Comparison of ENCODE assay signal across 1 cellular context in the genomic region with DNA sequence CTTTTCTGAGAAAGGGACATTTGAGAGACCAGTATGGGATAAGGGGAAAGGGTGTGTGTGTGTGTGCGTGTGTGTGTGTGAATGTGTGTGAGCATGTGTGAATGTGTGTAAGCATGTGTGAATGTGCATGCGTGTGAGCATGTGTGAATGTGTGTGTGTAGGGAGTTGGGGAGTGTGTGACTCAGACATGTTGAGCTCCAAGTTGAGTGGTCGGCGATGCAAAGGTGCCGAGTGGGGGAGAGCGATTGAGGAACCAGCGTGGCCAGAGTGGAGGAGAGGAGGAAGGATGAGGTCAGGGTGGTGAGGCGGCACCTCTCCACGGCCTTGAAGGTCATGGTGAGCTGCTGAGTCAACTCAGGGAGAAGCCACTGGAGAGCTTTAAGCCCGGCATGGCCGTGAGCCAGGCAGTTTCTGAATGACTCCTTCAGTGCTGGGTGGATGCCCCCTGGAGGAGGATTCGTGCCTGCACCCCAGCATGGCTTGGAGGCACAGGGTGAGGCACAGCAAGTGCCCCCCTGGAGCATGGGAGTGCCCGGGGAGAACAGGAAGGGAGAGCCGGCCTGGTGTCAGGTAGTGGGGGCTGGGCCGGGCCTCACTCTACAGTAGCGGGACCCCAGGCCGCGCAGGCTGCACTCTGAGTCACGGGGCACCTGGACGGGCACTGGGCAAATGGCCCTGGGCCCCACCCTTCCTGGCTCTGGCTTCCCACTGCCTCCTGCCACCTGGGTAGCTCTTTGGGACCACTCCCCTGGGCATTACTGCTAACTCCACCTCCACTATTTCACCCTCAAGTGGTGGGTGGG.
TF ChIP-seq lines count a peak whose summit lies in the region.

No MANE protein-coding gene starts in this region.

TF ChIP-seq in GM12878, 131 proteins besides CTCF, POLR2A, EP300 and RAD21 (continues in another document):
- peak in 1 of 2 experiments; percentile 65; a peak in 2 of 4 replicates for TF ChIP-seq BHLHE40 (IDR thresholded peaks at IDR 0.05; ENCODE audit: borderline replicate concordance in 1 of 2, low read depth in 2 of 2, low read length in 1 of 2)
- TF ChIP-seq NR2C2 (IDR thresholded peaks at IDR 0.05; ENCODE audit: borderline replicate concordance, control insufficient read depth, insufficient read length, low read depth): no peak
- no peak for TF ChIP-seq SREBF1 (IDR thresholded peaks at IDR 0.05; ENCODE audit: low read length)
- no peak for TF ChIP-seq SP1 (IDR thresholded peaks at IDR 0.05; ENCODE audit: low read depth, low read length)
- TF ChIP-seq ETV6 (conservative IDR thresholded peaks at IDR 0.05 in 1 of 2, IDR thresholded peaks at IDR 0.05 in 1 of 2; ENCODE audit: borderline replicate concordance in 1 of 2, low read depth in 1 of 2): peak in 1 of 2 experiments; percentile 68; a peak in 1 of 4 replicates
- no peak for TF ChIP-seq ZNF384 (IDR thresholded peaks at IDR 0.05; ENCODE audit: borderline replicate concordance, low read depth, low read length)
- peak; percentile 87 for TF ChIP-seq JUNB (IDR thresholded peaks at IDR 0.05)
- peak; percentile 72 for TF ChIP-seq MXI1 (IDR thresholded peaks at IDR 0.05; ENCODE audit: low read depth, low read length)
- TF ChIP-seq TARDBP (IDR thresholded peaks at IDR 0.05; ENCODE audit: borderline replicate concordance): no peak
- TF ChIP-seq, protein P1, sequence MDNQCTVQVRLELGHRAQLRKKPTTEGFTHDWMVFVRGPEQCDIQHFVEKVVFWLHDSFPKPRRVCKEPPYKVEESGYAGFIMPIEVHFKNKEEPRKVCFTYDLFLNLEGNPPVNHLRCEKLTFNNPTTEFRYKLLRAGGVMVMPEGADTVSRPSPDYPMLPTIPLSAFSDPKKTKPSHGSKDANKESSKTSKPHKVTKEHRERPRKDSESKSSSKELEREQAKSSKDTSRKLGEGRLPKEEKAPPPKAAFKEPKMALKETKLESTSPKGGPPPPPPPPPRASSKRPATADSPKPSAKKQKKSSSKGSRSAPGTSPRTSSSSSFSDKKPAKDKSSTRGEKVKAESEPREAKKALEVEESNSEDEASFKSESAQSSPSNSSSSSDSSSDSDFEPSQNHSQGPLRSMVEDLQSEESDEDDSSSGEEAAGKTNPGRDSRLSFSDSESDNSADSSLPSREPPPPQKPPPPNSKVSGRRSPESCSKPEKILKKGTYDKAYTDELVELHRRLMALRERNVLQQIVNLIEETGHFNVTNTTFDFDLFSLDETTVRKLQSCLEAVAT (IDR thresholded peaks at IDR 0.05): peak; percentile 87
- TF ChIP-seq IKZF2 (IDR thresholded peaks at IDR 0.05): peak; percentile 82 to 85
- TF ChIP-seq ZNF24 (IDR thresholded peaks at IDR 0.05): no peak
- no peak for TF ChIP-seq PAX8 (IDR thresholded peaks at IDR 0.05)
- peak; percentile 34; the same call in 1 of the 2 replicates for TF ChIP-seq ZBED1 (IDR thresholded peaks at IDR 0.05; ENCODE audit: borderline replicate concordance)
- 0 out of 4 replicates have a peak, but pooled peaks of 1 of the 2 experiments have one; percentile 6 for TF ChIP-seq SRF (IDR thresholded peaks at IDR 0.05; ENCODE audit: low read depth in 2 of 2, low read length in 2 of 2)
- TF ChIP-seq LARP7 (IDR thresholded peaks at IDR 0.05): peak; percentile 47; the same call in 1 of the 2 replicates
- TF ChIP-seq EGR1 (IDR thresholded peaks at IDR 0.05; ENCODE audit: borderline replicate concordance in 1 of 2, low read depth in 2 of 2, low read length in 2 of 2): no peak
- TF ChIP-seq GATAD2B (conservative IDR thresholded peaks at IDR 0.05; ENCODE audit: low read depth): peak; percentile 81
- peak; percentile 35; the same call in 1 of the 2 replicates for TF ChIP-seq CHD2 (IDR thresholded peaks at IDR 0.05; ENCODE audit: borderline replicate concordance, low read depth, low read length)
- TF ChIP-seq NFXL1 (IDR thresholded peaks at IDR 0.05; ENCODE audit: borderline replicate concordance): no peak
- TF ChIP-seq TCF12 (IDR thresholded peaks at IDR 0.05; ENCODE audit: low read depth, low read length): peak; percentile 26; the same call in 1 of the 2 replicates
- 0 out of 2 replicates have a peak, but pooled peaks have one; percentile 13 for TF ChIP-seq STAT1 (conservative IDR thresholded peaks at IDR 0.05)
- TF ChIP-seq FOXM1 (IDR thresholded peaks at IDR 0.05; ENCODE audit: low read depth, low read length): peak; percentile 65
- TF ChIP-seq, protein P2, sequence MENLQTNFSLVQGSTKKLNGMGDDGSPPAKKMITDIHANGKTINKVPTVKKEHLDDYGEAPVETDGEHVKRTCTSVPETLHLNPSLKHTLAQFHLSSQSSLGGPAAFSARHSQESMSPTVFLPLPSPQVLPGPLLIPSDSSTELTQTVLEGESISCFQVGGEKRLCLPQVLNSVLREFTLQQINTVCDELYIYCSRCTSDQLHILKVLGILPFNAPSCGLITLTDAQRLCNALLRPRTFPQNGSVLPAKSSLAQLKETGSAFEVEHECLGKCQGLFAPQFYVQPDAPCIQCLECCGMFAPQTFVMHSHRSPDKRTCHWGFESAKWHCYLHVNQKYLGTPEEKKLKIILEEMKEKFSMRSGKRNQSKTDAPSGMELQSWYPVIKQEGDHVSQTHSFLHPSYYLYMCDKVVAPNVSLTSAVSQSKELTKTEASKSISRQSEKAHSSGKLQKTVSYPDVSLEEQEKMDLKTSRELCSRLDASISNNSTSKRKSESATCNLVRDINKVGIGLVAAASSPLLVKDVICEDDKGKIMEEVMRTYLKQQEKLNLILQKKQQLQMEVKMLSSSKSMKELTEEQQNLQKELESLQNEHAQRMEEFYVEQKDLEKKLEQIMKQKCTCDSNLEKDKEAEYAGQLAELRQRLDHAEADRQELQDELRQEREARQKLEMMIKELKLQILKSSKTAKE (IDR thresholded peaks at IDR 0.05; ENCODE audit: low read depth, poor library complexity, severe bottlenecking): peak; percentile 50
- peak; percentile 94 for TF ChIP-seq PAX5 (IDR thresholded peaks at IDR 0.05; ENCODE audit: borderline replicate concordance, low read depth, low read length)
- TF ChIP-seq HDGF (IDR thresholded peaks at IDR 0.05): peak; percentile 100
- peak; percentile 70; the same call in 1 of the 2 replicates for TF ChIP-seq MTA2 (IDR thresholded peaks at IDR 0.05; ENCODE audit: low read depth)
- peak; percentile 35; the same call in 1 of the 2 replicates for TF ChIP-seq BCL11A (IDR thresholded peaks at IDR 0.05; ENCODE audit: low read depth, low read length)
- peak; percentile 64; the same call in 1 of the 2 replicates for TF ChIP-seq ZNF217 (IDR thresholded peaks at IDR 0.05)
- TF ChIP-seq SMARCA5 (IDR thresholded peaks at IDR 0.05): peak; percentile 73; the same call in 1 of the 2 replicates
- TF ChIP-seq STAT3 (IDR thresholded peaks at IDR 0.05; ENCODE audit: low read depth, low read length): no peak
- TF ChIP-seq, protein P3, sequence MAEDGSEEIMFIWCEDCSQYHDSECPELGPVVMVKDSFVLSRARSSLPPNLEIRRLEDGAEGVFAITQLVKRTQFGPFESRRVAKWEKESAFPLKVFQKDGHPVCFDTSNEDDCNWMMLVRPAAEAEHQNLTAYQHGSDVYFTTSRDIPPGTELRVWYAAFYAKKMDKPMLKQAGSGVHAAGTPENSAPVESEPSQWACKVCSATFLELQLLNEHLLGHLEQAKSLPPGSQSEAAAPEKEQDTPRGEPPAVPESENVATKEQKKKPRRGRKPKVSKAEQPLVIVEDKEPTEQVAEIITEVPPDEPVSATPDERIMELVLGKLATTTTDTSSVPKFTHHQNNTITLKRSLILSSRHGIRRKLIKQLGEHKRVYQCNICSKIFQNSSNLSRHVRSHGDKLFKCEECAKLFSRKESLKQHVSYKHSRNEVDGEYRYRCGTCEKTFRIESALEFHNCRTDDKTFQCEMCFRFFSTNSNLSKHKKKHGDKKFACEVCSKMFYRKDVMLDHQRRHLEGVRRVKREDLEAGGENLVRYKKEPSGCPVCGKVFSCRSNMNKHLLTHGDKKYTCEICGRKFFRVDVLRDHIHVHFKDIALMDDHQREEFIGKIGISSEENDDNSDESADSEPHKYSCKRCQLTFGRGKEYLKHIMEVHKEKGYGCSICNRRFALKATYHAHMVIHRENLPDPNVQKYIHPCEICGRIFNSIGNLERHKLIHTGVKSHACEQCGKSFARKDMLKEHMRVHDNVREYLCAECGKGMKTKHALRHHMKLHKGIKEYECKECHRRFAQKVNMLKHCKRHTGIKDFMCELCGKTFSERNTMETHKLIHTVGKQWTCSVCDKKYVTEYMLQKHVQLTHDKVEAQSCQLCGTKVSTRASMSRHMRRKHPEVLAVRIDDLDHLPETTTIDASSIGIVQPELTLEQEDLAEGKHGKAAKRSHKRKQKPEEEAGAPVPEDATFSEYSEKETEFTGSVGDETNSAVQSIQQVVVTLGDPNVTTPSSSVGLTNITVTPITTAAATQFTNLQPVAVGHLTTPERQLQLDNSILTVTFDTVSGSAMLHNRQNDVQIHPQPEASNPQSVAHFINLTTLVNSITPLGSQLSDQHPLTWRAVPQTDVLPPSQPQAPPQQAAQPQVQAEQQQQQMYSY (CRISPR knock-in tag; IDR thresholded peaks at IDR 0.05): no peak
- TF ChIP-seq ATF7 (IDR thresholded peaks at IDR 0.05; ENCODE audit: low read depth): peak; percentile 87
- TF ChIP-seq, protein P4, sequence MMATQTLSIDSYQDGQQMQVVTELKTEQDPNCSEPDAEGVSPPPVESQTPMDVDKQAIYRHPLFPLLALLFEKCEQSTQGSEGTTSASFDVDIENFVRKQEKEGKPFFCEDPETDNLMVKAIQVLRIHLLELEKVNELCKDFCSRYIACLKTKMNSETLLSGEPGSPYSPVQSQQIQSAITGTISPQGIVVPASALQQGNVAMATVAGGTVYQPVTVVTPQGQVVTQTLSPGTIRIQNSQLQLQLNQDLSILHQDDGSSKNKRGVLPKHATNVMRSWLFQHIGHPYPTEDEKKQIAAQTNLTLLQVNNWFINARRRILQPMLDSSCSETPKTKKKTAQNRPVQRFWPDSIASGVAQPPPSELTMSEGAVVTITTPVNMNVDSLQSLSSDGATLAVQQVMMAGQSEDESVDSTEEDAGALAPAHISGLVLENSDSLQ (IDR thresholded peaks at IDR 0.05): peak; percentile 43; the same call in 1 of the 2 replicates
- 0 out of 2 replicates have a peak, but pooled peaks have one; percentile 25 for TF ChIP-seq RB1 (IDR thresholded peaks at IDR 0.05; ENCODE audit: borderline replicate concordance)
- peak; percentile 74 for TF ChIP-seq YY1 (IDR thresholded peaks at IDR 0.05; ENCODE audit: low read depth, low read length)
- peak; percentile 92 for TF ChIP-seq IKZF1 (conservative IDR thresholded peaks at IDR 0.05)
- TF ChIP-seq ZSCAN29 (IDR thresholded peaks at IDR 0.05): 0 out of 2 replicates have a peak, but pooled peaks have one; percentile 37
- no peak; the same call in 1 of the 2 replicates for TF ChIP-seq NR2C1 (IDR thresholded peaks at IDR 0.05)
- no peak for TF ChIP-seq NRF1 (conservative IDR thresholded peaks at IDR 0.05; ENCODE audit: low read depth, low read length)
- TF ChIP-seq, protein P5, sequence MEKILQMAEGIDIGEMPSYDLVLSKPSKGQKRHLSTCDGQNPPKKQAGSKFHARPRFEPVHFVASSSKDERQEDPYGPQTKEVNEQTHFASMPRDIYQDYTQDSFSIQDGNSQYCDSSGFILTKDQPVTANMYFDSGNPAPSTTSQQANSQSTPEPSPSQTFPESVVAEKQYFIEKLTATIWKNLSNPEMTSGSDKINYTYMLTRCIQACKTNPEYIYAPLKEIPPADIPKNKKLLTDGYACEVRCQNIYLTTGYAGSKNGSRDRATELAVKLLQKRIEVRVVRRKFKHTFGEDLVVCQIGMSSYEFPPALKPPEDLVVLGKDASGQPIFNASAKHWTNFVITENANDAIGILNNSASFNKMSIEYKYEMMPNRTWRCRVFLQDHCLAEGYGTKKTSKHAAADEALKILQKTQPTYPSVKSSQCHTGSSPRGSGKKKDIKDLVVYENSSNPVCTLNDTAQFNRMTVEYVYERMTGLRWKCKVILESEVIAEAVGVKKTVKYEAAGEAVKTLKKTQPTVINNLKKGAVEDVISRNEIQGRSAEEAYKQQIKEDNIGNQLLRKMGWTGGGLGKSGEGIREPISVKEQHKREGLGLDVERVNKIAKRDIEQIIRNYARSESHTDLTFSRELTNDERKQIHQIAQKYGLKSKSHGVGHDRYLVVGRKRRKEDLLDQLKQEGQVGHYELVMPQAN (conservative IDR thresholded peaks at IDR 0.05): peak; percentile 40; the same call in 1 of the 2 replicates
- TF ChIP-seq, protein P6, sequence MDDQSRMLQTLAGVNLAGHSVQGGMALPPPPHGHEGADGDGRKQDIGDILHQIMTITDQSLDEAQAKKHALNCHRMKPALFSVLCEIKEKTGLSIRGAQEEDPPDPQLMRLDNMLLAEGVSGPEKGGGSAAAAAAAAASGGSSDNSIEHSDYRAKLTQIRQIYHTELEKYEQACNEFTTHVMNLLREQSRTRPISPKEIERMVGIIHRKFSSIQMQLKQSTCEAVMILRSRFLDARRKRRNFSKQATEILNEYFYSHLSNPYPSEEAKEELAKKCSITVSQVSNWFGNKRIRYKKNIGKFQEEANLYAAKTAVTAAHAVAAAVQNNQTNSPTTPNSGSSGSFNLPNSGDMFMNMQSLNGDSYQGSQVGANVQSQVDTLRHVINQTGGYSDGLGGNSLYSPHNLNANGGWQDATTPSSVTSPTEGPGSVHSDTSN (IDR thresholded peaks at IDR 0.05; ENCODE audit: insufficient replicate concordance, low read depth, low read length): peak; percentile 43
- TF ChIP-seq ASH2L (IDR thresholded peaks at IDR 0.05; ENCODE audit: borderline replicate concordance, low read depth): no peak
- TF ChIP-seq RUNX3 (IDR thresholded peaks at IDR 0.05; ENCODE audit: low read length): peak; percentile 74
- peak; percentile 46 for TF ChIP-seq MEF2B (IDR thresholded peaks at IDR 0.05; ENCODE audit: partially characterized antibody, poor library complexity, severe bottlenecking)
- TF ChIP-seq EED (IDR thresholded peaks at IDR 0.05; ENCODE audit: low read depth): peak; percentile 87
